ENCODE assay signal across 8 cellular contexts in genomic region chr16:75566040-75566888, GRCh38. TPM values are rescaled to one million over a fixed set of nuclear protein-coding genes. Genes with fewer than 3 reads are reported as not detected.
DNase-seq lines count a peak whose midpoint lies in the region; ATAC-seq and TF ChIP-seq lines count a peak whose summit lies in the region.

Gene GABARAPL2, plus strand, starts transcription at chr16:75566379. Its CDS starts 108 bp downstream, at chr16:75566487.

- peak within 1 kb of the TSS; percentile 41 for H2BK12ac ChIP-seq in trophoblast cell (ENCODE audit: low read length)

- ATAC-seq in HG02642 (IDR thresholded peaks at IDR 0.05; ENCODE audit: poor library complexity, unreplicated experiment) (peak; percentile 79), Right ventricle myocardium superior (ENCODE audit: poor library complexity) (peak; percentile 97)
- peak; percentile 72 for ATAC-seq in activated naive CD8-positive, alpha-beta T cell treated with anti-CD3 and anti-CD28 coated beads, Interleukin-2, amount 50 U/mL, for 24 hours

- peak within 1 kb of the TSS; percentile 83 for H3K14ac ChIP-seq in trophoblast cell (ENCODE audit: low read length)

- H3K4me1 Mint-ChIP-seq in activated naive CD8-positive, alpha-beta T cell treated with anti-CD3 and anti-CD28 coated beads, Interleukin-2, amount 50 U/mL, for 24 hours = peaks cover 38% of the 10 kb centered on the region

- H4K12ac ChIP-seq in trophoblast cell (ENCODE audit: low read depth, low read length) = peak within 1 kb of the TSS; percentile 54

- peak within 1 kb of the TSS; percentile 85 for H3K18ac ChIP-seq in trophoblast cell (ENCODE audit: low read length)

- H3K36me3 ChIP-seq in trophoblast cell (ENCODE audit: control insufficient read depth in 1 of 2, insufficient read depth in 2 of 2, low read length in 2 of 2) = peaks cover 16 to 29% of the 10 kb centered on the region in 2 experiments
- peaks cover 30 to 37% (median 32%) of the 10 kb centered on the region in 3 donors for H3K36me3 ChIP-seq in tibial artery

- H3K27ac ChIP-seq in trophoblast cell (ENCODE audit: low read depth, low read length) (peak within 1 kb of the TSS; percentile 32), tibial artery (peak within 1 kb of the TSS; percentile 77 to 82)

- no peak within 1 kb of the TSS for H3K23ac ChIP-seq in trophoblast cell (ENCODE audit: low read length)

- H3K4me3 Mint-ChIP-seq in activated naive CD8-positive, alpha-beta T cell treated with anti-CD3 and anti-CD28 coated beads, Interleukin-2, amount 50 U/mL, for 24 hours = peak within 1 kb of the TSS; percentile 93

- peak within 1 kb of the TSS; percentile 90 for H2AFZ ChIP-seq in trophoblast cell (ENCODE audit: insufficient read depth, low read length, poor library complexity)

- peaks cover 7 to 11% of the 10 kb centered on the region in 2 experiments for H3K4me1 ChIP-seq in trophoblast cell (ENCODE audit: control insufficient read depth in 1 of 2, insufficient read depth in 2 of 2, low read length in 2 of 2)
- peaks cover 0 to 55% (median 38%) of the 10 kb centered on the region in 4 donors for H3K4me1 ChIP-seq in tibial artery

- peak within 1 kb of the TSS; percentile 95 for H3K4me2 ChIP-seq in trophoblast cell (ENCODE audit: low read length)

- H3K79me1 ChIP-seq in trophoblast cell (ENCODE audit: low read length) = peaks cover 7% of the 10 kb centered on the region

- intact Hi-C loops in Right ventricle myocardium superior (cut with DNase I) = no loop called here
- intact Hi-C loops in tibial artery (cut with DNase I; ENCODE audit: low total_unique reads) = loop anchor here (2.0 kb wide), 1 partner anchor 57 kb away; the partner anchor contains the start of gene ADAT1

- peak within 1 kb of the TSS; percentile 93 for H3K9ac ChIP-seq in trophoblast cell (ENCODE audit: low read length)

- peak within 1 kb of the TSS; percentile 84 for H3K4me3 ChIP-seq in GM12875 (ENCODE audit: low read depth, low read length)
- peak within 1 kb of the TSS; percentile 100 for H3K4me3 ChIP-seq in trophoblast cell (ENCODE audit: low read depth, low read length)
- peak within 1 kb of the TSS; percentile 77 to 96 for H3K4me3 ChIP-seq in tibial artery

- H3K27ac Mint-ChIP-seq in activated naive CD8-positive, alpha-beta T cell treated with anti-CD3 and anti-CD28 coated beads, Interleukin-2, amount 50 U/mL, for 24 hours = peak within 1 kb of the TSS; percentile 87

- H3K79me2 ChIP-seq in trophoblast cell (ENCODE audit: control insufficient read depth, insufficient read depth, low read length, poor library complexity) = peaks cover 8% of the 10 kb centered on the region

- peak within 1 kb of the TSS; percentile 82 for H2BK5ac ChIP-seq in trophoblast cell (ENCODE audit: low read depth, low read length, poor library complexity)

- H3K36me3 Mint-ChIP-seq in activated naive CD8-positive, alpha-beta T cell treated with anti-CD3 and anti-CD28 coated beads, Interleukin-2, amount 50 U/mL, for 24 hours (ENCODE audit: low read depth) = peaks cover 14% of the 10 kb centered on the region

- H3K27me3 Mint-ChIP-seq in activated naive CD8-positive, alpha-beta T cell treated with anti-CD3 and anti-CD28 coated beads, Interleukin-2, amount 50 U/mL, for 24 hours = peaks cover 2% of the 10 kb centered on the region

- no peaks in the 10 kb centered on the region for H3K9me3 Mint-ChIP-seq in activated naive CD8-positive, alpha-beta T cell treated with anti-CD3 and anti-CD28 coated beads, Interleukin-2, amount 50 U/mL, for 24 hours

- peak within 1 kb of the TSS; percentile 93 for H3K4ac ChIP-seq in trophoblast cell (ENCODE audit: low read depth, low read length)

- DNase-seq in NCI-H1105 (lab: John Stamatoyannopoulos, UW) = peak; percentile 36
- peak; percentile 87 for DNase-seq in T follicular helper cell (ENCODE audit: low read depth)
- DNase-seq in activated naive CD8-positive, alpha-beta T cell treated with anti-CD3 and anti-CD28 coated beads, Interleukin-2, amount 50 U/mL, for 24 hours = peak; percentile 95
- peak; percentile 91 for DNase-seq in Right ventricle myocardium superior
- DNase-seq in trophoblast cell = peak; percentile 89 to 92
- peak; percentile 71 to 88 for DNase-seq in tibial artery

- WGBS in trophoblast cell (ENCODE audit: extremely low coverage, insufficient coverage, insufficient read length) = no CpG with 5 or more reads among the region's 84 CpGs

- H3K27me3 ChIP-seq in trophoblast cell (ENCODE audit: insufficient read depth, low read length) (no peaks in the 10 kb centered on the region), tibial artery (no peaks in the 10 kb centered on the region)

- no peak for TF ChIP-seq CTCF in GM12875 (IDR thresholded peaks at IDR 0.05; ENCODE audit: borderline replicate concordance, insufficient read depth, low read depth, low read length)
- no peak for TF ChIP-seq CTCF in tibial artery (IDR thresholded peaks at IDR 0.05)

- peak within 1 kb of the TSS; percentile 85 for H4K8ac ChIP-seq in trophoblast cell (ENCODE audit: low read depth, low read length)

- peak within 1 kb of the TSS; percentile 86 for H4K91ac ChIP-seq in trophoblast cell (ENCODE audit: low read depth, low read length)

- H2BK120ac ChIP-seq in trophoblast cell (ENCODE audit: insufficient read depth, low read length, poor library complexity) = peak within 1 kb of the TSS; percentile 65

- no peaks in the 10 kb centered on the region for H3K9me3 ChIP-seq in trophoblast cell (ENCODE audit: insufficient read depth, low read depth, low read length)
- no peaks in the 10 kb centered on the region for H3K9me3 ChIP-seq in tibial artery

- peak within 1 kb of the TSS; percentile 42 for H2AK5ac ChIP-seq in trophoblast cell (ENCODE audit: low read length)

RNA-seq across cellular contexts. Expression of gene GABARAPL2, which starts in this region (rescaled TPM):
- total RNA-seq in Right ventricle myocardium superior = 239 TPM
- 79.2 and 79.9 TPM in 2 replicates for polyA plus RNA-seq in trophoblast cell (2013)

Comparison
In these comparisons a context has a peak if more than half of its experiments do, and no peak if none do; other contexts are left out.
1. Peak in every context shown above with its lines: DNase-seq, ATAC-seq, H3K4me3 ChIP-seq and H3K27ac ChIP-seq.
2. DNase-seq: peak in every context shown above with its lines; median percentile 95 in activated naive CD8-positive, alpha-beta T cell treated with anti-CD3 and anti-CD28 coated beads, Interleukin-2, amount 50 U/mL, for 24 hours; 91 in Right ventricle myocardium superior; 90 in trophoblast cell; 87 in T follicular helper cell; 80 in tibial artery; 36 in NCI-H1105.